ENCODE assay signal across 9 cellular contexts in the genomic region with DNA sequence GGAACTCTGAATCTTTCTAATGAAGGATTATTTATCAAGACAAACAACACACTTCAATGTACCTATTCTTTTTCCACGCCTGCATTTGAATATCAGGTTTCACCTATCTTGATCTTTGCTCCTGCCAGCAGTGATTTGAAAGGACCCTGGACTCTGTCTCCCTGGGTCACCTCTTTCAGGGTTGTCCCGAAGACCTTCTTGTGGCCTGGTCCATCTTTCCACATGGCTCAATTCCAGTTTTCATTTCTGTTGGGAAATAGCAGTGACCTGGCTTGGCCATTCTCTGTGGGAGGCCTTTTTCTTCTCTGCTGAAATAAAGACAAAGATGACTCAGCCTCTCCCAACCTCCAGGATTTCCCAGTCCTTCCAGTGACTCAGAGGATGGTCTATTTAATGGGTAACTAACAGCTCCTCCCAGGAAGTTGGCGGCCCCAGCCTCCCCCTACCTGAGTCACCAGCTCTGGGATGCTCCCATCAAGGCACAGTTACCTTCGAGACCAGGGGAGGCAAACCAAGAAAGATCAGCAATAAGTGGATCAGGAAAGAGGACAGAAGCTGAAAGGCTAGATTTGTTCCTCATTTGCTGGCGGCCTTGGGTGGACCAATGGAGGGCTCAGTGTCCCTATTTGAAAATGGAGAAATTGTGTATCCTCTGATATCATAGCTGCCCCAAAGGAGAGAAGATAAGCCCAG. TPM values are rescaled to one million over a fixed set of nuclear protein-coding genes. Genes with fewer than 3 reads are reported as not detected.
A peak's percentile ranks its signal among the peaks of the same experiment; 100 is the strongest.
DNase-seq lines count a peak whose midpoint lies in the region; ATAC-seq and TF ChIP-seq lines count a peak whose summit lies in the region.
"Had no signal": no experiment of that assay in that cellular context is flagged by ENCODE, and none has a peak within 500 bp of the region (broad histone marks: within the 10 kb centered on the region; RNA-seq: fewer than 3 reads in every experiment).

No MANE protein-coding gene starts in this region.

- no peak for TF ChIP-seq POLR2A in erythroblast (IDR thresholded peaks at IDR 0.05; ENCODE audit: low read length)

- peaks cover 5% of the 10 kb centered on the region for H3K4me1 ChIP-seq in lower lobe of right lung

- intact Hi-C loops in lower lobe of right lung (cut with DNase I) = no loop called here

- H3K4me3 ChIP-seq in astrocyte of the cerebellum (ENCODE audit: low read depth, low read length) = no peak overlapping the region
- H3K4me3 ChIP-seq in lower lobe of right lung = no peak overlapping the region

- H3K27me3 ChIP-seq in lower lobe of right lung (ENCODE audit: low read depth) = peaks cover 13% of the 10 kb centered on the region

- H3K27ac ChIP-seq in lower lobe of right lung = no peak overlapping the region

- in situ Hi-C loops in astrocyte of the cerebellum (cut with HindIII; ENCODE audit: low sequenced_read_pairs) = no loop called here

- TF ChIP-seq CTCF in astrocyte of the cerebellum (IDR thresholded peaks at IDR 0.05; ENCODE audit: low read depth, low read length, missing control alignments) (no peak), lower lobe of right lung (IDR thresholded peaks at IDR 0.05) (no peak)

- no peaks in the 10 kb centered on the region for H3K36me3 ChIP-seq in lower lobe of right lung

- no peaks in the 10 kb centered on the region for H3K9me3 ChIP-seq in lower lobe of right lung

- peak; percentile 23 to 66 for ATAC-seq in lower lobe of right lung
- ATAC-seq in GM21447 (IDR thresholded peaks at IDR 0.05; ENCODE audit: unreplicated experiment) = no peak
- ATAC-seq in GM21367 (IDR thresholded peaks at IDR 0.05; ENCODE audit: unreplicated experiment) = no peak
- ATAC-seq: naive thymus-derived CD8-positive, alpha-beta T cell had no signal

- DNase-seq in AG08395 (ENCODE audit: low spot score) (peak; percentile 97), HT-29 (ENCODE audit: low spot score) (peak; percentile 91), astrocyte of the cerebellum (ENCODE audit: low read depth) (peak; percentile 97), lower lobe of right lung (no peak), erythroblast (lab: John Stamatoyannopoulos, UW) (no peak)
- no peak for DNase-seq in activated naive CD4-positive, alpha-beta T cell (lab: John Stamatoyannopoulos, UW)
- DNase-seq: naive thymus-derived CD8-positive, alpha-beta T cell had no signal

RNA-seq across cellular contexts. Expression of gene SMOX, which starts 13.1 kb away (rescaled TPM):
- total RNA-seq in HT-29 (2014; rRNA removed; shearing (Covaris generic)) = 28.1 and 31.0 TPM in 2 replicates
- total RNA-seq in lower lobe of right lung = 5.3 TPM

Comparison
In these comparisons a context has a peak if more than half of its experiments do, and no peak if none do; other contexts are left out.
1. DNase-seq: peak in AG08395 (single experiment), HT-29 (single experiment) and astrocyte of the cerebellum (single experiment); none in lower lobe of right lung (single experiment), erythroblast (0 of 2) and activated naive CD4-positive, alpha-beta T cell (0 of 4).
2. ATAC-seq: peak in lower lobe of right lung (2 of 2); none in GM21447 (single experiment) and GM21367 (single experiment).